In the genomic region with DNA sequence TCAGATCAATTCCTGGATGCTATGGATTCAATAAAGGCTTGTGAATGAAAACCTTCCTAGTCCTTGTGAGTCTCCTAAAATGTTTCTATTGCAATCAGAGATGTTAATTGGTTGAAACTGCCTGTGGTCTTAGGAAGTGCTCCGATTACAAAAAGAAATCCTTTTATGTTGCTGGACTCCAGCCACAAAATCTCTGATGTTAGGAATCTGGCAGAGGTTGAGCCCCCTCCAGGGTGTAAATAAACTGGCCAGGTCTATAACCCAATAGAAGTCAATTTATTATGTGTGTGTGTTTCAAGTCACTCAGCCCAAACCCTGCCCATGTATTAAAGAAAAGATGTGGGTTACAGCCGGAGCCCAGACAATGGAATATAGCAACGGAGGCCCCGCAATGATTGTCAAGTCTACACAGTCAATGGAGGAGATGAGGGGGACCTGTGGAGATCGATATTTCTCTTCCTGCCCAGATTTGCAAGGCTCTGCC, we compare ENCODE assay signal across 14 cellular contexts.
DNase-seq lines count a peak whose midpoint lies in the region; ATAC-seq and TF ChIP-seq lines count a peak whose summit lies in the region.
"Had no signal": no experiment of that assay in that cellular context is flagged by ENCODE, and none has a peak within 500 bp of the region (broad histone marks: within the 10 kb centered on the region; RNA-seq: fewer than 3 reads in every experiment).

No MANE protein-coding gene starts in this region.

- 64 to 69% methylated on average over 5 of the region's 5 CpGs for WGBS in heart right ventricle, 2 donors

- no peaks in the 10 kb centered on the region for H3K27me3 ChIP-seq in heart right ventricle
- no peaks in the 10 kb centered on the region for H3K27me3 ChIP-seq in osteoblast (ENCODE audit: insufficient read depth, low read length)
- H3K27me3 ChIP-seq in uterus: no peaks in the 10 kb centered on the region
- H3K27me3 ChIP-seq: SJSA1 had no signal

- no peak overlapping the region for H3K27ac Mint-ChIP-seq in glutamatergic neuron (ENCODE audit: unreplicated experiment)
- H3K27ac Mint-ChIP-seq: activated naive CD8-positive, alpha-beta T cell treated with anti-CD3 and anti-CD28 coated beads for 36 hours had no signal

- peak overlapping the region; percentile 51 for H2AFZ ChIP-seq in osteoblast (ENCODE audit: low read length)

- intact Hi-C loops in heart right ventricle (cut with DNase I): no loop called here
- intact Hi-C loops in cardiac septum (cut with DNase I): no loop called here
- intact Hi-C loops in uterus (cut with DNase I; ENCODE audit: low total_unique reads): no loop called here

- TF ChIP-seq CTCF in heart right ventricle (IDR thresholded peaks at IDR 0.05) (no peak), choroid plexus epithelial cell (conservative IDR thresholded peaks at IDR 0.05; ENCODE audit: low read depth, low read length) (no peak), osteoblast (IDR thresholded peaks at IDR 0.05; ENCODE audit: extremely low read depth, low read depth, low read length) (no peak), uterus (IDR thresholded peaks at IDR 0.05) (no peak), glutamatergic neuron (IDR thresholded peaks at IDR 0.05; ENCODE audit: partially characterized antibody, unreplicated experiment) (no peak)

- no peaks in the 10 kb centered on the region for H3K36me3 ChIP-seq in heart right ventricle
- no peaks in the 10 kb centered on the region for H3K36me3 ChIP-seq in osteoblast (ENCODE audit: insufficient read depth, low read length)
- no peaks in the 10 kb centered on the region for H3K36me3 ChIP-seq in uterus
- H3K36me3 ChIP-seq: HAP-1, SJSA1 had no signal

- H3K4me2 ChIP-seq in osteoblast (ENCODE audit: insufficient read depth, low read length): no peak overlapping the region

- H3K27ac ChIP-seq in heart right ventricle: peak overlapping the region in 7 of 10 donors; percentile 3 to 80 (median 59)
- H3K27ac ChIP-seq in osteoblast (ENCODE audit: low read depth, low read length): no peak overlapping the region
- H3K27ac ChIP-seq in uterus: peak overlapping the region; percentile 73 to 80
- H3K27ac ChIP-seq: SJSA1 had no signal

- H3K4me3 ChIP-seq in heart right ventricle (no peak overlapping the region), choroid plexus epithelial cell (ENCODE audit: low read depth, low read length) (no peak overlapping the region), osteoblast (ENCODE audit: insufficient read depth, low read length) (no peak overlapping the region), uterus (peak overlapping the region in 1 of 2 donors; percentile 19)
- H3K4me3 ChIP-seq: HAP-1, SJSA1, skin epidermis had no signal

- no peaks in the 10 kb centered on the region for H3K79me2 ChIP-seq in osteoblast (ENCODE audit: insufficient read depth, low read length)

- peaks cover 2% of the 10 kb centered on the region for H3K4me1 Mint-ChIP-seq in glutamatergic neuron (ENCODE audit: low read depth, unreplicated experiment)
- H3K4me1 Mint-ChIP-seq: activated naive CD8-positive, alpha-beta T cell treated with anti-CD3 and anti-CD28 coated beads for 36 hours had no signal

- H3K9me3 ChIP-seq in heart right ventricle (peaks cover 0 to 7% (median 0%) of the 10 kb centered on the region in 11 donors), osteoblast (ENCODE audit: low read depth, low read length) (no peaks in the 10 kb centered on the region), uterus (no peaks in the 10 kb centered on the region)
- H3K9me3 ChIP-seq: HAP-1, SJSA1 had no signal

- no peaks in the 10 kb centered on the region for H3K27me3 Mint-ChIP-seq in glutamatergic neuron (ENCODE audit: unreplicated experiment)
- H3K27me3 Mint-ChIP-seq: activated naive CD8-positive, alpha-beta T cell treated with anti-CD3 and anti-CD28 coated beads for 36 hours had no signal

- H3K9me3 Mint-ChIP-seq in glutamatergic neuron (ENCODE audit: unreplicated experiment): no peaks in the 10 kb centered on the region
- H3K9me3 Mint-ChIP-seq: activated naive CD8-positive, alpha-beta T cell treated with anti-CD3 and anti-CD28 coated beads for 36 hours had no signal

- H3K4me3 Mint-ChIP-seq in glutamatergic neuron (ENCODE audit: unreplicated experiment): no peak overlapping the region
- H3K4me3 Mint-ChIP-seq: activated naive CD8-positive, alpha-beta T cell treated with anti-CD3 and anti-CD28 coated beads for 36 hours had no signal

- H3K36me3 Mint-ChIP-seq in glutamatergic neuron (ENCODE audit: unreplicated experiment): peaks cover 4% of the 10 kb centered on the region
- H3K36me3 Mint-ChIP-seq: activated naive CD8-positive, alpha-beta T cell treated with anti-CD3 and anti-CD28 coated beads for 36 hours had no signal

- no peak for DNase-seq in heart right ventricle
- DNase-seq in cardiac septum (ENCODE audit: low spot score): no peak
- DNase-seq in choroid plexus epithelial cell (ENCODE audit: low read depth): peak; percentile 49
- DNase-seq in osteoblast (ENCODE audit: insufficient read length, low spot score, missing footprints): no peak
- no peak for DNase-seq in uterus
- no peak for DNase-seq in AG20443 (ENCODE audit: low spot score)
- DNase-seq in glutamatergic neuron: no peak
- DNase-seq: activated naive CD8-positive, alpha-beta T cell treated with anti-CD3 and anti-CD28 coated beads for 36 hours; effector CD4-positive, alpha-beta T cell; mesendoderm had no signal

- H3K4me1 ChIP-seq in heart right ventricle (peaks cover 5 to 35% (median 14%) of the 10 kb centered on the region in 9 donors), osteoblast (ENCODE audit: insufficient read depth, low read length) (peaks cover 10% of the 10 kb centered on the region), uterus (no peaks in the 10 kb centered on the region)
- H3K4me1 ChIP-seq: SJSA1 had no signal

- TF ChIP-seq POLR2A in uterus (IDR thresholded peaks at IDR 0.05): no peak

- ATAC-seq in heart right ventricle: peak in 3 of 8 donors; percentile 2 to 4 (median 2)
- ATAC-seq in GM21723 (IDR thresholded peaks at IDR 0.05; ENCODE audit: unreplicated experiment): no peak

- H4K20me1 ChIP-seq in osteoblast (ENCODE audit: insufficient read depth, low read length): no peaks in the 10 kb centered on the region
